ENCODE assay signal across 34 cellular contexts in the genomic region with DNA sequence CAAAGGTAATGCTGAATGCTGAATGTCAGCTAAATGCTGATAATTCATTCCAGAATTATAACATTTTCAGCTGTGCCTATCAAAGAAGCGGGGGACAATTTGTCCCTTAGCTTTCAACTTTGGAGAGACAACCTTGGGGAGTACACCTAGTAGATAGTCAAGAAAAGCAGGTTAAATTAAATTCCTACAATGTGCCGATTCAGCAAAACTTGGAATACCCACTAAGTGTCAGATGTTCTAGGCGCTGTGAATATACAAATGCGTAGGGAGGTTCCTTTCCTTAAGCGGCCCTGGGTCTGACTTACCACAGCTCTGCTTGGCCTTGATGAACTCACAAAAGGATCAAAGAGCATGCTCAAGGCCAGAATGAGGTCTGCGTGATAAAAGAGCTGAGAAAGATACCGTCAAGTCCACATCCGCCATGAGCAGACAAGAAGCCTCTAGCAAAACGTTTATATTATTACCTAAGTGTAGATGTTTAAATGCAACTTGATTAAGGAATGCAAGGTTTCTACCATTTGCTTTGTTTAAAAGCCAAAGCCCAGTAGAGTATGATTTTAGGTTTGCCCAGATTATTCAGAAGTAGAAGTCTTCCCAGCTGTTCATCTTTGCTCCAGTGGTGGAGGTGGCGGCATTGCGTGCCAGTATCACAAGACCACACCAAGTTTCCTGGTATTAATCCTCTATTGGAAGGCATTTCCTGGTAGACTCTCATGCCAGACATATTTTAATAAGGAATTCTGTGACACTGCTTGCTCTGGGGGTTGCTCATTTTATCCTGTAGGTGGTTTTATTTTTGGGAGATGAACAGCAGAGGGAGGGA.
DNase-seq lines count a peak whose midpoint lies in the region; ATAC-seq and TF ChIP-seq lines count a peak whose summit lies in the region.
"Had no signal": no experiment of that assay in that cellular context is flagged by ENCODE, and none has a peak within 500 bp of the region (broad histone marks: within the 10 kb centered on the region; RNA-seq: fewer than 3 reads in every experiment).

No MANE protein-coding gene starts in this region.

- H3K36me3 Mint-ChIP-seq in MCF 10A (ENCODE audit: insufficient read depth, unreplicated experiment) = no peaks in the 10 kb centered on the region
- peaks cover 3 to 5% (median 4%) of the 10 kb centered on the region in 3 donors for H3K36me3 Mint-ChIP-seq in immature natural killer cell

- H3K4me3 Mint-ChIP-seq in MCF 10A (ENCODE audit: unreplicated experiment) (no peak overlapping the region), immature natural killer cell (peak overlapping the region; percentile 22 to 47 (median 43))
- H3K4me3 Mint-ChIP-seq: activated naive CD8-positive, alpha-beta T cell treated with anti-CD3 and anti-CD28 coated beads for 36 hours; B cell; effector memory CD8-positive, alpha-beta T cell; stimulated activated naive B cell treated with anti-CD40 and anti-IgM and Interleukin-4, amounts not matched to agents 10 μg/mL and 1 μg/mL and 100 μg/mL, for 72 hours had no signal

- H3K9me3 ChIP-seq in breast epithelium = no peaks in the 10 kb centered on the region
- H3K9me3 ChIP-seq in MG63 = peaks cover 4% of the 10 kb centered on the region
- H3K9me3 ChIP-seq: SJCRH30, upper lobe of left lung had no signal

- H3K27ac Mint-ChIP-seq in MCF 10A (ENCODE audit: low read depth, unreplicated experiment) (no peak overlapping the region), immature natural killer cell (no peak overlapping the region)
- H3K27ac Mint-ChIP-seq: activated naive CD8-positive, alpha-beta T cell treated with anti-CD3 and anti-CD28 coated beads for 36 hours; activated T-helper 2 cell treated with anti-CD3 and anti-CD28 coated beads, Interferon-gamma antibody, Interleukin-2, Interleukin-4, amounts not matched to agents 10 μg/mL and 5 μg/mL and 100 μg/mL, durations not matched to agents 14 hours and 24 hours and 36 hours; B cell; CD8-positive, alpha-beta memory T cell; effector memory CD8-positive, alpha-beta T cell; stimulated activated naive B cell treated with anti-CD40 and anti-IgM and Interleukin-4, amounts not matched to agents 10 μg/mL and 1 μg/mL and 100 μg/mL, for 72 hours had no signal

- H3K27me3 ChIP-seq in breast epithelium (no peaks in the 10 kb centered on the region), MG63 (no peaks in the 10 kb centered on the region)
- H3K27me3 ChIP-seq: SJCRH30, upper lobe of left lung had no signal

- CTCF ChIA-PET in MCF 10A (lab: Yijun Ruan, JAX) = interaction anchor here (0.9 to 2.1 kb wide), 6 partner anchors 9 to 424 kb away, joined by 3 to 9 read pairs (median 6); no protein-coding TSS in a partner anchor

- H3K27ac ChIP-seq in breast epithelium = peak overlapping the region; percentile 20 to 43
- H3K27ac ChIP-seq: coronary artery, HL-60, left ventricle myocardium inferior, psoas muscle, SJCRH30, upper lobe of left lung, VCaP had no signal

- H3K4me3 ChIP-seq in breast epithelium (no peak overlapping the region), MG63 (no peak overlapping the region)
- H3K4me3 ChIP-seq: coronary artery, GM12878, left ventricle myocardium inferior, psoas muscle, SJCRH30, upper lobe of left lung had no signal

- H3K9me3 Mint-ChIP-seq in MCF 10A (ENCODE audit: unreplicated experiment) = peaks cover 1% of the 10 kb centered on the region
- H3K9me3 Mint-ChIP-seq in immature natural killer cell = peaks cover 0 to 2% (median 0%) of the 10 kb centered on the region in 6 donors
- H3K9me3 Mint-ChIP-seq: effector memory CD8-positive, alpha-beta T cell had no signal

- no TSS peak for BruUV-seq in MCF 10A (replicated peaks; lab: Mats Ljungman, UMichigan)

- TF ChIP-seq POLR2A in breast epithelium (IDR thresholded peaks at IDR 0.05) = no peak

- no peak for DNase-seq in breast epithelium (ENCODE audit: low spot score in 2 of 2)
- DNase-seq in MCF 10A (ENCODE audit: unreplicated experiment) = no peak
- DNase-seq in MG63 = peak; percentile 73
- peak; percentile 18 to 32 (median 27) for DNase-seq in immature natural killer cell
- no peak for DNase-seq in inferior parietal cortex (ENCODE audit: extremely low spot score)
- no peak for DNase-seq in DMS 273 (lab: John Stamatoyannopoulos, UW; ENCODE audit: unreplicated experiment)
- no peak for DNase-seq in GM20000 (ENCODE audit: low spot score)
- DNase-seq: activated CD4-positive, alpha-beta T cell treated with anti-CD3 and anti-CD28 coated beads for 4 hours; activated naive CD8-positive, alpha-beta T cell treated with anti-CD3 and anti-CD28 coated beads for 36 hours; activated T-cell treated with anti-CD3 and anti-CD28 coated beads for 4 hours; anterior cingulate cortex; CD8-positive, alpha-beta memory T cell; DMS 273 treated with DMSO at 0.1 percent for 48 hours; effector memory CD8-positive, alpha-beta T cell; glutamatergic neuron; H7; left ventricle myocardium inferior; NCI-H1105; NCI-H187; NCI-H2171; NCI-H510A treated with DMSO at 0.1 percent for 48 hours; psoas muscle; RPMI8226; SJCRH30; stimulated activated naive B cell treated with anti-CD40 and anti-IgM and Interleukin-4, amounts not matched to agents 10 μg/mL and 1 μg/mL and 100 μg/mL, for 72 hours; T1000; upper lobe of left lung had no signal

- H3K4me1 Mint-ChIP-seq in MCF 10A (ENCODE audit: insufficient read depth, unreplicated experiment) (peaks cover 12% of the 10 kb centered on the region), immature natural killer cell (peaks cover 53 to 67% of the 10 kb centered on the region in 2 donors)

- POLR2A ChIA-PET in MCF 10A (lab: Yijun Ruan, JAX) = interaction anchor here (0.6 kb wide), 1 partner anchor 92 kb away, joined by 3 read pairs; no protein-coding TSS in a partner anchor

- H3K36me3 ChIP-seq in breast epithelium (no peaks in the 10 kb centered on the region), MG63 (no peaks in the 10 kb centered on the region)
- H3K36me3 ChIP-seq: left ventricle myocardium inferior, SJCRH30, upper lobe of left lung had no signal

- ATAC-seq in HG02885 (IDR thresholded peaks at IDR 0.05; ENCODE audit: poor library complexity, unreplicated experiment) = no peak
- ATAC-seq: effector memory CD8-positive, alpha-beta T cell; GM12878; psoas muscle; stimulated activated naive B cell treated with anti-CD40 and anti-IgM and Interleukin-4, amounts not matched to agents 10 μg/mL and 1 μg/mL and 100 μg/mL, for 72 hours had no signal

- TF ChIP-seq CTCF in breast epithelium (IDR thresholded peaks at IDR 0.05) (no peak), MCF 10A (IDR thresholded peaks at IDR 0.05; ENCODE audit: unreplicated experiment) (no peak), GM20000 (IDR thresholded peaks at IDR 0.05; ENCODE audit: extremely low read depth, missing control alignments) (no peak)

- H3K27me3 Mint-ChIP-seq in MCF 10A (ENCODE audit: insufficient read depth, unreplicated experiment) (no peaks in the 10 kb centered on the region), immature natural killer cell (ENCODE audit: low read depth in 3 of 3) (peaks cover 0 to 19% (median 5%) of the 10 kb centered on the region in 3 donors)
- H3K27me3 Mint-ChIP-seq: B cell; CD8-positive, alpha-beta memory T cell; stimulated activated naive B cell treated with anti-CD40 and anti-IgM and Interleukin-4, amounts not matched to agents 10 μg/mL and 1 μg/mL and 100 μg/mL, for 72 hours had no signal

- intact Hi-C loops in breast epithelium (cut with DNase I; ENCODE audit: low total_unique reads) = no loop called here
- intact Hi-C loops in MCF 10A (cut with micrococcal nuclease) = no loop called here

- peaks cover 0 to 5% of the 10 kb centered on the region in 2 donors for H3K4me1 ChIP-seq in breast epithelium
- H3K4me1 ChIP-seq: psoas muscle, SJCRH30 had no signal

Comparison
In these comparisons a context has a peak if more than half of its experiments do, and no peak if none do; other contexts are left out.
1. DNase-seq: peak in MG63 (single experiment) and immature natural killer cell (3 of 3); none in breast epithelium (0 of 2), MCF 10A (single experiment), inferior parietal cortex (single experiment), DMS 273 (single experiment) and GM20000 (single experiment).